In genomic region chr6:30744054-30744805, GRCh38 we compare ENCODE assay signal across 8 cellular contexts. TPM values are rescaled to one million over a fixed set of nuclear protein-coding genes. Genes with fewer than 3 reads are reported as not detected.
DNase-seq lines count a peak whose midpoint lies in the region; ATAC-seq, FAIRE-seq and TF ChIP-seq lines count a peak whose summit lies in the region.

Gene IER3 (minus strand): TSS chr6:30744547. CDS start chr6:30744518, 29 bp downstream.

- WGBS in adipose tissue, 3 donors: 1 to 2% (median 1%) methylated on average over 54 of the region's 54 CpGs

- peaks cover 16% of the 10 kb centered on the region for H3K79me2 ChIP-seq in Karpas-422 (ENCODE audit: low read length)

- peak within 1 kb of the TSS; percentile 81 for H3K4me2 ChIP-seq in Karpas-422 (ENCODE audit: low read depth, low read length, poor library complexity, severe bottlenecking)

- no peaks in the 10 kb centered on the region for H3K9me2 ChIP-seq in Karpas-422 (replicated peaks; ENCODE audit: insufficient read depth, low read length)

- H3K4me3 ChIP-seq in Karpas-422 (ENCODE audit: low read length): peak within 1 kb of the TSS; percentile 77
- H3K4me3 ChIP-seq in upper lobe of right lung: peak within 1 kb of the TSS; percentile 97

- H3K9me3 ChIP-seq in Karpas-422 (ENCODE audit: low read length) (no peaks in the 10 kb centered on the region), upper lobe of right lung (no peaks in the 10 kb centered on the region)

- H3K27me3 ChIP-seq in Karpas-422 (ENCODE audit: low read length) (no peaks in the 10 kb centered on the region), upper lobe of right lung (no peaks in the 10 kb centered on the region)

- H3K4me1 ChIP-seq in Karpas-422 (ENCODE audit: low read length) (peaks cover 27% of the 10 kb centered on the region), upper lobe of right lung (peaks cover 42% of the 10 kb centered on the region)

- peak; percentile 98 for TF ChIP-seq POLR2A in GM12892 (IDR thresholded peaks at IDR 0.05; ENCODE audit: low read depth, low read length)

- H3K36me3 ChIP-seq in Karpas-422 (ENCODE audit: insufficient read depth, low read length): peaks cover 12% of the 10 kb centered on the region
- H3K36me3 ChIP-seq in upper lobe of right lung: peaks cover 21% of the 10 kb centered on the region

- ATAC-seq in left cardiac atrium (peak; percentile 54 to 62), upper lobe of right lung (peak; percentile 51), GM19397 (IDR thresholded peaks at IDR 0.05; ENCODE audit: unreplicated experiment) (no peak)

- FAIRE-seq in GM12892 (lab: Jason Lieb, UNC): peak; percentile 38

- peak; percentile 77 for TF ChIP-seq CTCF in upper lobe of right lung (IDR thresholded peaks at IDR 0.05)

- H3K27ac ChIP-seq in Karpas-422 (ENCODE audit: low read length): no peak within 1 kb of the TSS
- peak within 1 kb of the TSS; percentile 92 for H3K27ac ChIP-seq in adipose tissue (ENCODE audit: low read depth, low read length)
- H3K27ac ChIP-seq in upper lobe of right lung: peak within 1 kb of the TSS; percentile 96

- H2AFZ ChIP-seq in Karpas-422 (ENCODE audit: low read length): peak within 1 kb of the TSS; percentile 53; the same call in 1 of the 2 replicates

- no peaks in the 10 kb centered on the region for H4K20me1 ChIP-seq in Karpas-422 (ENCODE audit: insufficient read depth, low read depth, low read length)

- intact Hi-C loops in left cardiac atrium (cut with DNase I): loop anchor here (5.0 to 10.0 kb wide), 3 partner anchors 78 to 133 kb away; no protein-coding TSS in a partner anchor
- intact Hi-C loops in posterior vena cava (cut with DNase I): loop anchor here (5.0 to 10.0 kb wide), 3 partner anchors 38 to 671 kb away; no protein-coding TSS in a partner anchor
- intact Hi-C loops in upper lobe of right lung (cut with DNase I): no loop called here

- peak; percentile 60 for DNase-seq in GM12892 (ENCODE audit: insufficient read length)
- peak; percentile 78 for DNase-seq in Karpas-422
- peak; percentile 83 to 93 for DNase-seq in SW 1271 (lab: John Stamatoyannopoulos, UW)
- peak; percentile 89 for DNase-seq in left cardiac atrium
- peak; percentile 96 for DNase-seq in posterior vena cava (ENCODE audit: low spot score)
- peak; percentile 89 for DNase-seq in upper lobe of right lung

- H3K9ac ChIP-seq in Karpas-422 (ENCODE audit: low read length): peak within 1 kb of the TSS; percentile 83

RNA-seq across cellular contexts. Expression of gene IER3, which starts in this region (rescaled TPM):
- polyA plus RNA-seq in GM12892 (2012; ENCODE audit: missing spikeins): 49.1 TPM
- total RNA-seq in Karpas-422 (2014; rRNA removed; shearing (Covaris generic); ENCODE audit: low replicate concordance): 0.19 and 0.54 TPM in 2 replicates
- polyA plus RNA-seq in adipose tissue: 100 to 1,000 TPM in 1 of 3 donors, 10 to 100 TPM in 2; 41.6 to 402 (median 45.5) TPM
- 10 to 100 TPM; 23.0 to 81.5 TPM for total RNA-seq in left cardiac atrium
- 10 to 100 TPM; 28.5 to 51.5 TPM for total RNA-seq in posterior vena cava
- 35.4 TPM for total RNA-seq in upper lobe of right lung

Comparison
In these comparisons a context has a peak if more than half of its experiments do, and no peak if none do; other contexts are left out.
1. RNA of gene IER3 (total RNA-seq): 23.0 to 81.5 TPM in left cardiac atrium, 28.5 to 51.5 TPM in posterior vena cava and 35.4 TPM in upper lobe of right lung (single experiment); 0.19 to 0.54 TPM in Karpas-422; every median in the first group is over 10 times any median in the second.
2. Peak in DNase-seq, H3K4me3 ChIP-seq, H3K9ac ChIP-seq and H3K4me2 ChIP-seq in Karpas-422; RNA of the gene not detected or under 1 TPM.
3. Peak in every context shown above with its lines, with median percentiles within 50 percentile points of each other: DNase-seq.